Comparison of ENCODE assay signal across 21 cellular contexts in the genomic region with DNA sequence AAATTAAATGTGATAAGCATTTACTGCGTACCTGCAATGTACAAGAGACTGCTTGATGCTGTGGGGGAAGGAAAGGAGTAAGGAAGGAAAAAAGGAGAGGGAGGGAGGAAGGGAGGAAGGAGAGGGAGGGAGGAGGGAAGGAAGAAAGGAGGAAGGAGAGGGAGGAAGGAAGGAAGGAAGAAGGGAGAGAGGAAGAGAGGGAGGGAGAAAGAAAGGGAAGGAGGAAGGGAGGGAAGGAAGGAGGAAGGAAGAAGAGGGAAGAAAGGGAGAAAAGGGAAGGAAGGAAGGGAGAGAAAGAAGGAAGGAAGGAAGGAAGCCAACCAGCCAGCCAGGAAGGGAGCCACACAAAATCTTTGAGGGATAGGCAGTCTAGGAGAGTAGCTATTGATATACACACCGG. TPM values are rescaled to one million over a fixed set of nuclear protein-coding genes. Genes with fewer than 3 reads are reported as not detected.
DNase-seq lines count a peak whose midpoint lies in the region; ATAC-seq and TF ChIP-seq lines count a peak whose summit lies in the region.
"Had no signal": no experiment of that assay in that cellular context is flagged by ENCODE, and none has a peak within 500 bp of the region (broad histone marks: within the 10 kb centered on the region; RNA-seq: fewer than 3 reads in every experiment).

No MANE protein-coding gene starts in this region.

- peak overlapping the region; percentile 1 for H3K27ac Mint-ChIP-seq in activated CD4-positive, alpha-beta T cell treated with anti-CD3 and anti-CD28 coated beads, Interleukin-2, amount 10 ng/mL, durations not matched to agents 24 days and 14 days

- intact Hi-C loops in activated CD4-positive, alpha-beta T cell treated with anti-CD3 and anti-CD28 coated beads, Interleukin-2, amount 10 ng/mL, durations not matched to agents 24 days and 14 days (cut with micrococcal nuclease) = no loop called here
- intact Hi-C loops in dorsolateral prefrontal cortex (cut with DNase I) = no loop called here

- DNase-seq in activated CD4-positive, alpha-beta T cell treated with anti-CD3 and anti-CD28 coated beads, Interleukin-2, amount 10 ng/mL, durations not matched to agents 24 days and 14 days = no peak
- no peak for DNase-seq in activated CD4-positive, alpha-beta T cell treated with anti-CD3 and anti-CD28 coated beads for 4 hours
- DNase-seq in SJCRH30 (no peak), dorsolateral prefrontal cortex (no peak), SW 1271 (lab: John Stamatoyannopoulos, UW) (no peak)
- DNase-seq: Calu3; CD4-positive, alpha-beta memory T cell; GF-D8; HCEC 1CT; KG1; MV-4-11; NCI-H187; NCI-H226; NCI-H524 treated with DMSO at 0.1 percent for 48 hours; PC-3; RPMI8226; SHP77 treated with DMSO at 0.1 percent for 48 hours had no signal

- H3K27me3 ChIP-seq in SJCRH30 = no peaks in the 10 kb centered on the region
- no peaks in the 10 kb centered on the region for H3K27me3 ChIP-seq in dorsolateral prefrontal cortex
- H3K27me3 ChIP-seq in subcutaneous abdominal adipose tissue (ENCODE audit: control insufficient read depth in 5 of 5, insufficient read depth in 4 of 5, low read length in 5 of 5) = no peaks in the 10 kb centered on the region

- H3K36me3 ChIP-seq in SJCRH30 = peaks cover 66% of the 10 kb centered on the region
- H3K36me3 ChIP-seq in subcutaneous abdominal adipose tissue (ENCODE audit: control insufficient read depth in 5 of 5, insufficient read depth in 5 of 5, low read length in 5 of 5) = peaks cover 10 to 57% (median 39%) of the 10 kb centered on the region in 5 donors

- no peaks in the 10 kb centered on the region for H3K9me3 Mint-ChIP-seq in activated CD4-positive, alpha-beta T cell treated with anti-CD3 and anti-CD28 coated beads, Interleukin-2, amount 10 ng/mL, durations not matched to agents 24 days and 14 days
- H3K9me3 Mint-ChIP-seq: CD4-positive, alpha-beta memory T cell; GM23338 had no signal

- H3K4me1 Mint-ChIP-seq in activated CD4-positive, alpha-beta T cell treated with anti-CD3 and anti-CD28 coated beads, Interleukin-2, amount 10 ng/mL, durations not matched to agents 24 days and 14 days = peaks cover 25% of the 10 kb centered on the region

- ATAC-seq in GM18520 (IDR thresholded peaks at IDR 0.05; ENCODE audit: unreplicated experiment) (no peak), HG03565 (IDR thresholded peaks at IDR 0.05; ENCODE audit: unreplicated experiment) (no peak)
- ATAC-seq: GM23338, PC-3 had no signal

- H3K36me3 Mint-ChIP-seq in activated CD4-positive, alpha-beta T cell treated with anti-CD3 and anti-CD28 coated beads, Interleukin-2, amount 10 ng/mL, durations not matched to agents 24 days and 14 days (ENCODE audit: low read depth) = peaks cover 33% of the 10 kb centered on the region

- H3K27me3 Mint-ChIP-seq in activated CD4-positive, alpha-beta T cell treated with anti-CD3 and anti-CD28 coated beads, Interleukin-2, amount 10 ng/mL, durations not matched to agents 24 days and 14 days = no peaks in the 10 kb centered on the region
- H3K27me3 Mint-ChIP-seq: CD4-positive, alpha-beta memory T cell had no signal

- H3K27ac ChIP-seq in SJCRH30 = peak overlapping the region; percentile 87
- peak overlapping the region in 39 of 59 donors; percentile 2 to 83 (median 56) for H3K27ac ChIP-seq in dorsolateral prefrontal cortex
- peak overlapping the region; percentile 41 for H3K27ac ChIP-seq in subcutaneous abdominal adipose tissue (ENCODE audit: low read depth, low read length)

- H3K9ac ChIP-seq in subcutaneous abdominal adipose tissue (ENCODE audit: low read length in 5 of 5) = no peak overlapping the region

- H3K4me3 ChIP-seq in SJCRH30 = no peak overlapping the region
- H3K4me3 ChIP-seq in dorsolateral prefrontal cortex = no peak overlapping the region
- no peak overlapping the region for H3K4me3 ChIP-seq in subcutaneous abdominal adipose tissue (ENCODE audit: low read depth in 1 of 5, low read length in 5 of 5)
- H3K4me3 ChIP-seq: GM23338 had no signal

- H3K9me3 ChIP-seq in SJCRH30 (replicated peaks) (no peaks in the 10 kb centered on the region), subcutaneous abdominal adipose tissue (ENCODE audit: control insufficient read depth in 5 of 5, low read length in 5 of 5) (no peaks in the 10 kb centered on the region)

- H3K4me1 ChIP-seq in SJCRH30 = peaks cover 66% of the 10 kb centered on the region
- H3K4me1 ChIP-seq in subcutaneous abdominal adipose tissue (ENCODE audit: control insufficient read depth in 5 of 5, insufficient read depth in 5 of 5, low read length in 5 of 5) = peaks cover 2 to 24% (median 11%) of the 10 kb centered on the region in 5 donors

- no peak overlapping the region for H3K4me3 Mint-ChIP-seq in activated CD4-positive, alpha-beta T cell treated with anti-CD3 and anti-CD28 coated beads, Interleukin-2, amount 10 ng/mL, durations not matched to agents 24 days and 14 days
- H3K4me3 Mint-ChIP-seq: CD4-positive, alpha-beta memory T cell; GM23338 had no signal

- TF ChIP-seq CTCF in dorsolateral prefrontal cortex (IDR thresholded peaks at IDR 0.05 in 54 of 56, conservative IDR thresholded peaks at IDR 0.05 in 2 of 56; ENCODE audit: low read depth in 1 of 56, partially characterized antibody in 56 of 56) = no peak

RNA-seq across cellular contexts. Expression of a gene that starts 44.0 kb away (rescaled TPM):
- total RNA-seq in activated CD4-positive, alpha-beta T cell treated with anti-CD3 and anti-CD28 coated beads, Interleukin-2, amount 10 ng/mL, durations not matched to agents 24 days and 14 days = 0.40 and 0.49 TPM in 2 replicates
- 32.4 and 40.6 TPM in 2 replicates for total RNA-seq in SJCRH30 (2014; rRNA removed; shearing (Covaris generic))
- 1 to 10 TPM in 12 of 120 experiments, under 1 TPM in 105, not detected in 3; 0.06 to 2.0 (median 0.45) TPM for total RNA-seq in dorsolateral prefrontal cortex
- total RNA-seq: PC-3 had no signal

Comparison
In these comparisons a context has a peak if more than half of its experiments do, and no peak if none do; other contexts are left out.
1. RNA of a gene that starts 44.0 kb away (total RNA-seq): 32.4 to 40.6 TPM in SJCRH30; 0.40 to 0.49 TPM in activated CD4-positive, alpha-beta T cell treated with anti-CD3 and anti-CD28 coated beads, Interleukin-2, amount 10 ng/mL, durations not matched to agents 24 days and 14 days and 0.06 to 2.0 TPM in dorsolateral prefrontal cortex; every median in the first group is over 10 times any median in the second.
2. Peak in every context shown above with its lines, with median percentiles within 50 percentile points of each other: H3K27ac ChIP-seq.